Comparison of ENCODE assay signal across 9 cellular contexts in genomic region chr11:22670803-22671202, GRCh38. TPM values are rescaled to one million over a fixed set of nuclear protein-coding genes. Genes with fewer than 3 reads are reported as not detected.
A peak's percentile ranks its signal among the peaks of the same experiment; 100 is the strongest.
DNase-seq lines count a peak whose midpoint lies in the region; ATAC-seq, FAIRE-seq and TF ChIP-seq lines count a peak whose summit lies in the region.
"Had no signal": no experiment of that assay in that cellular context is flagged by ENCODE, and none has a peak within 500 bp of the region (broad histone marks: within the 10 kb centered on the region; RNA-seq: fewer than 3 reads in every experiment).

No MANE protein-coding gene starts in this region.

- intact Hi-C loops in Caco-2 (cut with micrococcal nuclease; ENCODE audit: unreplicated experiment) = loop anchor here (1.0 to 2.0 kb wide), 4 partner anchors 59 to 158 kb away; partner anchors contain the start of gene SVIP
- intact Hi-C loops in activated T-helper 1 cell treated with anti-CD3 and anti-CD28 coated beads, Interleukin-12 subunit alpha, Interleukin-12 subunit beta, Interleukin-2, Interleukin-4 antibody, amounts not matched to agents 30 ng/mL and 10 ng/mL and 1 ng/mL, durations not matched to agents 14 hours and 24 hours and 36 hours (cut with micrococcal nuclease) = loop anchor here (1.0 kb wide), 2 partner anchors 59 to 116 kb away; no protein-coding TSS in a partner anchor

- H3F3A ChIP-seq in Loucy (ENCODE audit: low read depth) = no peaks in the 10 kb centered on the region

- no TSS peak for BruUV-seq in Caco-2 (replicated peaks; lab: Mats Ljungman, UMichigan)

- H4K20me1 ChIP-seq in Loucy (ENCODE audit: insufficient read depth, low read length, poor library complexity, severe bottlenecking) = no peaks in the 10 kb centered on the region
- no peaks in the 10 kb centered on the region for H4K20me1 ChIP-seq in H1 (replicated peaks in 1 of 2; ENCODE audit: control insufficient read depth in 1 of 2, insufficient read depth in 2 of 2, low read length in 2 of 2)

- CTCF ChIA-PET in Caco-2 (lab: Charles Lee) (interaction anchor here (0.8 to 1.9 kb wide), 5 partner anchors 14 to 159 kb away, joined by 3 to 12 read pairs (median 4); partner anchors contain the start of genes FANCF and SVIP), H1 (lab: Charles Lee; ENCODE audit: partially characterized antibody) (interaction anchor here (0.6 to 2.8 kb wide), 12 partner anchors 8 to 289 kb away, joined by 3 to 13 read pairs (median 4); no protein-coding TSS in a partner anchor)

- peaks cover 5% of the 10 kb centered on the region; the same call in 1 of the 2 replicates for H3K23me2 ChIP-seq in H1 (ENCODE audit: low read depth, low read length)

- H3K79me2 ChIP-seq in Loucy (ENCODE audit: insufficient read depth, low read length) (no peaks in the 10 kb centered on the region), H1 (ENCODE audit: control insufficient read depth in 1 of 2, insufficient read depth in 2 of 2, low read length in 2 of 2) (no peaks in the 10 kb centered on the region)

- in situ Hi-C loops in KBM-7 (cut with MboI; ENCODE audit: low pct_unique_long_range_greater_than_20kb, low sequenced_read_pairs) = no loop called here

- H3K4me3 ChIP-seq in Caco-2 (ENCODE audit: low read depth, low read length) = no peak overlapping the region
- H3K4me3 ChIP-seq in Loucy (ENCODE audit: low read length, poor library complexity, severe bottlenecking) = no peak overlapping the region
- H3K4me3 ChIP-seq in H1 (ENCODE audit: extremely low read depth in 1 of 4, insufficient read depth in 2 of 4, low read depth in 3 of 4, low read length in 4 of 4) = no peak overlapping the region

- POLR2A ChIA-PET in Caco-2 (lab: Charles Lee) = no interaction called here
- POLR2A ChIA-PET in H1 (lab: Charles Lee; ENCODE audit: partially characterized antibody) = interaction anchor here (1.7 kb wide), 1 partner anchor 45 kb away, joined by 5 read pairs; the partner anchor contains the start of gene FANCF

- H2AK5ac ChIP-seq in H1 (ENCODE audit: low read depth, low read length) = no peak overlapping the region

- no peak overlapping the region for H3K18ac ChIP-seq in H1 (ENCODE audit: extremely low read depth, low read length)

- WGBS in H1 (ENCODE audit: extremely low coverage in 1 of 2, insufficient coverage in 1 of 2, insufficient read length in 1 of 2, insufficient replicate concordance in 2 of 2, low coverage in 1 of 2, low lambda C conversion rate in 2 of 2, missing lambda C conversion rate in 1 of 2), 2 experiments = 60% methylated on average over 1 of the region's 1 CpG; no CpG with 5 or more reads in 1 of the 2 experiments

- H3K9me3 ChIP-seq in Caco-2 (no peaks in the 10 kb centered on the region), Loucy (ENCODE audit: insufficient read depth, low read depth, low read length) (no peaks in the 10 kb centered on the region), H1 (ENCODE audit: insufficient read depth in 2 of 2, low read depth in 1 of 2, low read length in 1 of 2) (no peaks in the 10 kb centered on the region)

- H3K27me3 ChIP-seq in Caco-2 (replicated peaks; ENCODE audit: control insufficient read depth, insufficient read depth, low read length) = no peaks in the 10 kb centered on the region
- peaks cover 29% of the 10 kb centered on the region for H3K27me3 ChIP-seq in Loucy (ENCODE audit: insufficient read depth, low read length, poor library complexity, severe bottlenecking)
- peaks cover 0 to 7% (median 2%) of the 10 kb centered on the region in 4 experiments; a peak in 3 of 7 replicates for H3K27me3 ChIP-seq in H1 (replicated peaks in 1 of 4; ENCODE audit: control insufficient read depth in 3 of 4, extremely low read depth in 1 of 4, insufficient read depth in 3 of 4, low read length in 3 of 4)

- no peak overlapping the region for H3K14ac ChIP-seq in H1 (ENCODE audit: insufficient read length)

- TF ChIP-seq POLR2A in H1 (IDR thresholded peaks at IDR 0.05; ENCODE audit: control extremely low read depth in 1 of 2, low read depth in 2 of 2, low read length in 2 of 2) = no peak

- H4K8ac ChIP-seq in H1 (ENCODE audit: extremely low read depth, insufficient read depth, low read length) = no peak overlapping the region

- H3K79me1 ChIP-seq in H1 (ENCODE audit: low read depth, low read length) = no peaks in the 10 kb centered on the region

- H3K4me1 ChIP-seq in Caco-2 (peaks cover 32% of the 10 kb centered on the region), Loucy (ENCODE audit: insufficient read depth, low read length, poor library complexity, severe bottlenecking) (no peaks in the 10 kb centered on the region), H1 (replicated peaks in 1 of 4; ENCODE audit: control insufficient read depth in 3 of 4, insufficient read depth in 4 of 4, low read length in 3 of 4) (peaks cover 2 to 9% (median 4%) of the 10 kb centered on the region in 4 experiments; a peak in 4 of 7 replicates)

- H2BK120ac ChIP-seq in H1 (replicated peaks; ENCODE audit: low read depth, low read length) = no peak overlapping the region

- no peaks in the 10 kb centered on the region for H3K9me2 ChIP-seq in Loucy (replicated peaks; ENCODE audit: low read depth, low read length)

- TF ChIP-seq RAD21 in H1 (IDR thresholded peaks at IDR 0.05 in 1 of 2, conservative IDR thresholded peaks at IDR 0.05 in 1 of 2; ENCODE audit: low read depth in 2 of 2, low read length in 2 of 2) = peak; percentile 51

- H2BK15ac ChIP-seq in H1 (ENCODE audit: low read length) = no peak overlapping the region

- no peak overlapping the region for H3K23ac ChIP-seq in H1 (ENCODE audit: insufficient read length)

- no peak overlapping the region for H3K9ac ChIP-seq in Loucy (ENCODE audit: low read depth, low read length, poor library complexity, severe bottlenecking)
- H3K9ac ChIP-seq in H1 (replicated peaks in 1 of 4; ENCODE audit: extremely low read depth in 1 of 4, low read depth in 3 of 4, low read length in 3 of 4) = no peak overlapping the region

- peak; percentile 33 for ATAC-seq in GM19452 (IDR thresholded peaks at IDR 0.05; ENCODE audit: unreplicated experiment)

- H2BK20ac ChIP-seq in H1 (ENCODE audit: low read length) = no peak overlapping the region

- no peak overlapping the region for H4K5ac ChIP-seq in H1 (ENCODE audit: insufficient read length, low read depth, low read length)

- DNase-seq in Caco-2 (peak in 1 of 2 experiments; percentile 52), H1 (ENCODE audit: low read depth in 1 of 2, low spot score in 2 of 2) (no peak), KBM-7 (no peak), DMS153 treated with DMSO at 0.1 percent for 48 hours (lab: John Stamatoyannopoulos, UW; ENCODE audit: unreplicated experiment) (no peak), EL (no peak)
- no peak for DNase-seq in activated T-helper 1 cell treated with anti-CD3 and anti-CD28 coated beads, Interleukin-12 subunit alpha, Interleukin-12 subunit beta, Interleukin-2, Interleukin-4 antibody, amounts not matched to agents 30 ng/mL and 10 ng/mL and 1 ng/mL, durations not matched to agents 14 hours and 24 hours and 36 hours (ENCODE audit: low spot score)

- TF ChIP-seq EP300 in H1 (IDR thresholded peaks at IDR 0.05; ENCODE audit: borderline replicate concordance in 1 of 2, low read depth in 2 of 2, low read length in 2 of 2) = no peak

- no peak overlapping the region for H2BK5ac ChIP-seq in H1 (ENCODE audit: low read depth, low read length)

- H2BK12ac ChIP-seq in H1 (ENCODE audit: low read depth, low read length) = no peak overlapping the region

- H3K27ac Mint-ChIP-seq in Caco-2 (ENCODE audit: unreplicated experiment) = no peak overlapping the region
- no peak overlapping the region for H3K27ac Mint-ChIP-seq in activated T-helper 1 cell treated with anti-CD3 and anti-CD28 coated beads, Interleukin-12 subunit alpha, Interleukin-12 subunit beta, Interleukin-2, Interleukin-4 antibody, amounts not matched to agents 30 ng/mL and 10 ng/mL and 1 ng/mL, durations not matched to agents 14 hours and 24 hours and 36 hours

- H3K27me3 Mint-ChIP-seq in Caco-2 (ENCODE audit: insufficient read depth, unreplicated experiment) = no peaks in the 10 kb centered on the region
- peaks cover 34% of the 10 kb centered on the region for H3K27me3 Mint-ChIP-seq in activated T-helper 1 cell treated with anti-CD3 and anti-CD28 coated beads, Interleukin-12 subunit alpha, Interleukin-12 subunit beta, Interleukin-2, Interleukin-4 antibody, amounts not matched to agents 30 ng/mL and 10 ng/mL and 1 ng/mL, durations not matched to agents 14 hours and 24 hours and 36 hours (ENCODE audit: insufficient read depth)

- FAIRE-seq in H1 (lab: Jason Lieb, UNC) = peak; percentile 13
- FAIRE-seq: astrocyte had no signal

- H3K4me1 Mint-ChIP-seq in Caco-2 (ENCODE audit: low read depth, unreplicated experiment) = peaks cover 34% of the 10 kb centered on the region
- H3K4me1 Mint-ChIP-seq in activated T-helper 1 cell treated with anti-CD3 and anti-CD28 coated beads, Interleukin-12 subunit alpha, Interleukin-12 subunit beta, Interleukin-2, Interleukin-4 antibody, amounts not matched to agents 30 ng/mL and 10 ng/mL and 1 ng/mL, durations not matched to agents 14 hours and 24 hours and 36 hours (ENCODE audit: low read depth) = peaks cover 27% of the 10 kb centered on the region

- H3K36me3 ChIP-seq in Caco-2 (ENCODE audit: control insufficient read depth, insufficient read depth, low read length) (no peaks in the 10 kb centered on the region), Loucy (ENCODE audit: insufficient read depth, low read length) (no peaks in the 10 kb centered on the region), H1 (ENCODE audit: control insufficient read depth in 2 of 4, insufficient read depth in 4 of 4, low read length in 3 of 4) (no peaks in the 10 kb centered on the region)

- no peak overlapping the region for H3K4ac ChIP-seq in H1 (replicated peaks; ENCODE audit: insufficient read length, low read depth, low read length)

- H3K4me2 ChIP-seq in Loucy (ENCODE audit: low read depth, low read length, poor library complexity, severe bottlenecking) (no peak overlapping the region), H1 (ENCODE audit: insufficient read depth in 1 of 2, low read depth in 2 of 2, low read length in 2 of 2) (no peak overlapping the region)

- no peak overlapping the region for H3K56ac ChIP-seq in H1 (replicated peaks; ENCODE audit: insufficient read length, low read depth, low read length)

- no peak overlapping the region for H3K4me3 Mint-ChIP-seq in Caco-2 (ENCODE audit: unreplicated experiment)
- H3K4me3 Mint-ChIP-seq in activated T-helper 1 cell treated with anti-CD3 and anti-CD28 coated beads, Interleukin-12 subunit alpha, Interleukin-12 subunit beta, Interleukin-2, Interleukin-4 antibody, amounts not matched to agents 30 ng/mL and 10 ng/mL and 1 ng/mL, durations not matched to agents 14 hours and 24 hours and 36 hours = no peak overlapping the region

- no peaks in the 10 kb centered on the region for H3K9me3 Mint-ChIP-seq in Caco-2 (ENCODE audit: unreplicated experiment)
- H3K9me3 Mint-ChIP-seq in activated T-helper 1 cell treated with anti-CD3 and anti-CD28 coated beads, Interleukin-12 subunit alpha, Interleukin-12 subunit beta, Interleukin-2, Interleukin-4 antibody, amounts not matched to agents 30 ng/mL and 10 ng/mL and 1 ng/mL, durations not matched to agents 14 hours and 24 hours and 36 hours = no peaks in the 10 kb centered on the region

- H3K27ac ChIP-seq in H1 (ENCODE audit: low read depth, low read length) = no peak overlapping the region

- peak; percentile 37 to 55 for TF ChIP-seq CTCF in Caco-2 (IDR thresholded peaks at IDR 0.05; ENCODE audit: insufficient read depth in 1 of 2, low read depth in 1 of 2, low read length in 1 of 2, severe bottlenecking in 1 of 2, unreplicated experiment in 1 of 2)
- TF ChIP-seq CTCF in Loucy (conservative IDR thresholded peaks at IDR 0.05; ENCODE audit: low read length) = peak; percentile 33
- peak in 2 of 3 experiments; percentile 13 to 41; a peak in 2 of 4 replicates for TF ChIP-seq CTCF in H1 (IDR thresholded peaks at IDR 0.05; ENCODE audit: control extremely low read depth in 1 of 3, insufficient read depth in 1 of 3, low read depth in 1 of 3, low read length in 3 of 3)

- no peaks in the 10 kb centered on the region for H3K36me3 Mint-ChIP-seq in Caco-2 (ENCODE audit: insufficient read depth, unreplicated experiment)
- no peaks in the 10 kb centered on the region for H3K36me3 Mint-ChIP-seq in activated T-helper 1 cell treated with anti-CD3 and anti-CD28 coated beads, Interleukin-12 subunit alpha, Interleukin-12 subunit beta, Interleukin-2, Interleukin-4 antibody, amounts not matched to agents 30 ng/mL and 10 ng/mL and 1 ng/mL, durations not matched to agents 14 hours and 24 hours and 36 hours (ENCODE audit: low read depth)

- no peak overlapping the region for H4K91ac ChIP-seq in H1 (replicated peaks; ENCODE audit: insufficient read length, low read length)

- H2AFZ ChIP-seq in Loucy (ENCODE audit: low read length) (no peak overlapping the region), H1 (ENCODE audit: low read length) (no peak overlapping the region)

RNA-seq across cellular contexts. Expression of gene GAS2, which starts 4.4 kb away (rescaled TPM):
- total RNA-seq in Caco-2 (2022) = 9.4 and 11.1 TPM in 2 replicates
- 1.5 and 1.7 TPM in 2 replicates for total RNA-seq in H1 (2021; fragmentation: NEBNext Ultra II Directional; extraction: Animal tissue kit (Norgen Biotek cat#: 25700))
- 0.70 and 0.71 TPM in 2 replicates for polyA plus RNA-seq in H1 (2011; rRNA removed)
- 1.5 TPM for polyA plus RNA-seq in H1 (2011; cell fraction: cytosol; rRNA removed)
- polyA plus RNA-seq in H1 (2011; cell fraction: nucleus; rRNA removed) = 1.6 TPM
- polyA plus RNA-seq in H1 (2012, experiment 1 of 2) = 1.1 to 2.2 TPM (median 1.6 TPM) in 4 replicates
- 0.60 TPM for polyA plus RNA-seq in H1 (2012, experiment 2 of 2)
- 1.2 TPM for polyA plus RNA-seq in H1 (2013, experiment 1 of 2)
- polyA plus RNA-seq in H1 (2013, experiment 2 of 2) = 0.94 TPM
- 3.2 and 4.0 TPM in 2 replicates for polyA minus RNA-seq in H1 (2011; rRNA and poly(A)+ RNA removed)
- polyA minus RNA-seq in H1 (2011; cell fraction: cytosol; rRNA and poly(A)+ RNA removed) = not detected
- polyA minus RNA-seq in H1 (2011; cell fraction: nucleus; rRNA and poly(A)+ RNA removed) = 9.8 TPM
- total RNA-seq in activated T-helper 1 cell treated with anti-CD3 and anti-CD28 coated beads, Interleukin-12 subunit alpha, Interleukin-12 subunit beta, Interleukin-2, Interleukin-4 antibody, amounts not matched to agents 30 ng/mL and 10 ng/mL and 1 ng/mL, durations not matched to agents 14 hours and 24 hours and 36 hours = 2.0 and 2.1 TPM in 2 replicates

RNA-seq across cellular contexts. Expression of gene FANCF, which starts 45.2 kb away (rescaled TPM):
- 13.8 and 15.4 TPM in 2 replicates for total RNA-seq in Caco-2 (2022)
- total RNA-seq in H1 (2021; fragmentation: NEBNext Ultra II Directional; extraction: Animal tissue kit (Norgen Biotek cat#: 25700)) = 27.2 and 29.4 TPM in 2 replicates
- polyA plus RNA-seq in H1 (2011; rRNA removed) = 10.0 and 11.6 TPM in 2 replicates
- polyA plus RNA-seq in H1 (2011; cell fraction: cytosol; rRNA removed) = 15.0 TPM
- 10.7 TPM for polyA plus RNA-seq in H1 (2011; cell fraction: nucleus; rRNA removed)
- polyA plus RNA-seq in H1 (2012, experiment 1 of 2) = 13.1 to 16.6 TPM (median 14.5 TPM) in 4 replicates
- 16.2 TPM for polyA plus RNA-seq in H1 (2012, experiment 2 of 2)
- polyA plus RNA-seq in H1 (2013, experiment 1 of 2) = 14.2 TPM
- 14.0 TPM for polyA plus RNA-seq in H1 (2013, experiment 2 of 2)
- 9.4 and 9.5 TPM in 2 replicates for polyA minus RNA-seq in H1 (2011; rRNA and poly(A)+ RNA removed)
- 12.2 TPM for polyA minus RNA-seq in H1 (2011; cell fraction: cytosol; rRNA and poly(A)+ RNA removed)
- 17.6 TPM for polyA minus RNA-seq in H1 (2011; cell fraction: nucleus; rRNA and poly(A)+ RNA removed)
- 16.9 and 19.9 TPM in 2 replicates for total RNA-seq in activated T-helper 1 cell treated with anti-CD3 and anti-CD28 coated beads, Interleukin-12 subunit alpha, Interleukin-12 subunit beta, Interleukin-2, Interleukin-4 antibody, amounts not matched to agents 30 ng/mL and 10 ng/mL and 1 ng/mL, durations not matched to agents 14 hours and 24 hours and 36 hours
